In the genomic region with DNA sequence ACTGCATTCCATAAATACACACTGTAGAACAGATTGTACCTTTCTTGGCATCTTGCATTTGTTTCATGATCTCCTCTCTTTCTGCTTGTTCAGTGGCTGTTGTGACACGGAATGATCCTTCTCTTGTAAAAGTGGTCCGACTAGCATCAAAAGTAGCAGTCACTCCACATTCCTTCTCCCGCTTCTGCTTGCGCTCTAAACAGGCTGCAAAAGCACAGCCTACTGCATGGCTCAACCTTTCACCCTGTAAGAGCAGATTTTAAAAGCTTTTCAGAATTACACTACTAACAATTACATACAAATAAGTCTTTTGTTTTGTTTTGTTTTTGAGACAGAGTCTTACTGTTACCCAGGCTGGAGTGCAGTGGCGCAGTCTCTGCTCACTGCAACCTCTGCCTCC, we compare ENCODE assay signal across 31 cellular contexts.
"Had no signal": no experiment of that assay in that cellular context is flagged by ENCODE, and none has a peak within 500 bp of the region (broad histone marks: within the 10 kb centered on the region; RNA-seq: fewer than 3 reads in every experiment).

No MANE protein-coding gene starts in this region.

- H3K27me3 Mint-ChIP-seq: activated B cell treated with CpG ODN at 0.5 μM for 24 hours; activated CD4-positive, alpha-beta T cell treated with anti-CD3 and anti-CD28 coated beads for 36 hours; activated naive CD8-positive, alpha-beta T cell had no signal

- H3K4me3 ChIP-seq: adrenal gland, ascending aorta, hepatocyte, mucosa of descending colon, sigmoid colon, smooth muscle cell, thoracic aorta, upper lobe of left lung had no signal

- H3K9me3 Mint-ChIP-seq: activated B cell treated with CpG ODN at 0.5 μM for 24 hours; activated T-cell treated with anti-CD3 and anti-CD28 coated beads, Interleukin-2, amount 50 U/mL, for 4 hours; activated T-helper 2 cell treated with anti-CD3 and anti-CD28 coated beads, Interferon-gamma antibody, Interleukin-2, Interleukin-4, amounts not matched to agents 10 μg/mL and 5 μg/mL and 100 μg/mL, durations not matched to agents 14 hours and 24 hours and 36 hours had no signal

- H3K4me1 ChIP-seq: adrenal gland, ascending aorta, sigmoid colon had no signal

- H3K27ac Mint-ChIP-seq: activated B cell treated with CpG ODN at 0.5 μM for 24 hours; activated CD4-positive, alpha-beta T cell treated with anti-CD3 and anti-CD28 coated beads for 36 hours; activated naive CD8-positive, alpha-beta T cell; activated T-helper 2 cell treated with anti-CD3 and anti-CD28 coated beads, Interferon-gamma antibody, Interleukin-2, Interleukin-4, amounts not matched to agents 10 μg/mL and 5 μg/mL and 100 μg/mL, durations not matched to agents 14 hours and 24 hours and 36 hours had no signal

- H3K27me3 ChIP-seq: adrenal gland, ascending aorta, brain microvascular endothelial cell, hepatocyte, sigmoid colon, upper lobe of left lung had no signal

- H2AFZ ChIP-seq: hepatocyte had no signal

- H3K4me2 ChIP-seq: hepatocyte, smooth muscle cell had no signal

- DNase-seq: activated B cell treated with CpG ODN at 0.5 μM for 24 hours; activated CD4-positive, alpha-beta T cell treated with anti-CD3 and anti-CD28 coated beads for 36 hours; activated CD4-positive, alpha-beta T cell treated with anti-CD3 and anti-CD28 coated beads, Interleukin-2, amount 50 U/mL, for 4 hours; activated CD8-positive, alpha-beta memory T cell treated with anti-CD3 and anti-CD28 coated beads for 24 hours; activated CD8-positive, alpha-beta memory T cell treated with anti-CD3 and anti-CD28 coated beads, Interleukin-2, amount 50 U/mL, for 4 hours; activated naive CD4-positive, alpha-beta T cell; activated T-cell treated with anti-CD3 and anti-CD28 coated beads, Interleukin-2, amount 50 U/mL, for 4 hours; adrenal gland; brain microvascular endothelial cell; caudate nucleus; dermis blood vessel endothelial cell; effector CD8-positive, alpha-beta T cell; foreskin melanocyte; left cardiac atrium; mesenchymal stem cell; mucosa of descending colon; occipital lobe; sigmoid colon; stimulated activated CD4-positive, alpha-beta T cell treated with anti-CD3 and anti-CD28 coated beads, Interleukin-2, amount 100 ng/mL, for 48 hours; stimulated activated CD8-positive, alpha-beta memory T cell treated with anti-CD3 and anti-CD28 coated beads, Interleukin-4, amount 100 ng/mL, for 48 hours; stimulated activated naive CD4-positive, alpha-beta T cell; T-helper 1 cell; T-helper 9 cell; upper lobe of left lung had no signal

- H3K9me3 ChIP-seq: adrenal gland, ascending aorta, mucosa of descending colon, sigmoid colon, thoracic aorta, upper lobe of left lung had no signal

- H3K4me3 Mint-ChIP-seq: activated B cell treated with CpG ODN at 0.5 μM for 24 hours; activated CD4-positive, alpha-beta T cell treated with anti-CD3 and anti-CD28 coated beads for 36 hours; activated naive CD8-positive, alpha-beta T cell; activated T-cell treated with anti-CD3 and anti-CD28 coated beads, Interleukin-2, amount 50 U/mL, for 4 hours had no signal

- H3K79me2 ChIP-seq: hepatocyte had no signal

- ATAC-seq: activated CD4-positive, alpha-beta T cell treated with anti-CD3 and anti-CD28 coated beads for 36 hours; activated T-cell treated with anti-CD3 and anti-CD28 coated beads, Interleukin-2, amount 50 U/mL, for 4 hours; esophagus mucosa; left cardiac atrium; mucosa of descending colon had no signal

- H3K27ac ChIP-seq: adrenal gland, ascending aorta, brain microvascular endothelial cell, hepatocyte, sigmoid colon, thoracic aorta had no signal
